In genomic region chr7:20787658-20788057, GRCh38 we compare ENCODE assay signal across 1 cellular context.
TF ChIP-seq lines count a peak whose summit lies in the region.

No MANE protein-coding gene starts in this region.

TF ChIP-seq in WTC11, 78 proteins besides CTCF, POLR2A, EP300 and RAD21 (continued from another document):
- TF ChIP-seq ZSCAN18 (CRISPR knock-in tag; IDR thresholded peaks at IDR 0.05) (no peak), JUN (CRISPR knock-in tag; IDR thresholded peaks at IDR 0.05) (no peak)
